In the genomic region with DNA sequence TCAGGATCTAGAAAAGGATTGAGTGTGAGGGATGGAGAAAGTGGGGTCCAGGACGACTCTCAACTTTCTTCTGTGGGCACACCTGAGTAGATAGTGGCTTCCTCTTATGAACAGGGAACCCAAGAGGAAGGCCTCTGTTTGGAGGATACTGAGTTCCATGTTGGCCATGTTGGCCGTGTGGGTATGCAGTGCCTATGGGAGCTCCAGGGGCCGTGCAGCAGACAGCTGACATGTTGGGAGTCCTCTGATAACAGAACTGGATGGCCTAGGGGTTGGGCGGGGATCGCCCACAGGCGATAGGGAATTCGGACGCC, we compare ENCODE assay signal across 8 cellular contexts. TPM values are rescaled to one million over a fixed set of nuclear protein-coding genes. Genes with fewer than 3 reads are reported as not detected.
DNase-seq lines count a peak whose midpoint lies in the region; ATAC-seq lines count a peak whose summit lies in the region.

No MANE protein-coding gene starts in this region.

- DNase-seq in caudate nucleus (lab: John Stamatoyannopoulos, UW) (no peak), naive B cell (no peak), NOMO-1 treated with dmso at 0.1 percent for 144 hours (lab: John Stamatoyannopoulos, UW; ENCODE audit: unreplicated experiment) (no peak), H4 (ENCODE audit: low spot score) (no peak)
- no peak for DNase-seq in activated CD4-positive, CD25-positive, alpha-beta regulatory T cell (lab: John Stamatoyannopoulos, UW)

- H3K36me3 Mint-ChIP-seq in IgD-negative memory B cell: peaks cover 5% of the 10 kb centered on the region
- H3K36me3 Mint-ChIP-seq in naive B cell: no peaks in the 10 kb centered on the region

- peak overlapping the region; percentile 94 for H3K27ac ChIP-seq in caudate nucleus (ENCODE audit: low read depth, low read length)

- H3K9me3 Mint-ChIP-seq in IgD-negative memory B cell (no peaks in the 10 kb centered on the region), naive B cell (peaks cover 0 to 3% (median 0%) of the 10 kb centered on the region in 7 donors)

- H3K27ac Mint-ChIP-seq in IgD-negative memory B cell: peak overlapping the region; percentile 95 to 99 (median 98)
- peak overlapping the region; percentile 92 to 98 (median 96) for H3K27ac Mint-ChIP-seq in naive B cell

- H3K27me3 Mint-ChIP-seq in IgD-negative memory B cell (no peaks in the 10 kb centered on the region), naive B cell (no peaks in the 10 kb centered on the region)

- ATAC-seq in GM19035 (IDR thresholded peaks at IDR 0.05; ENCODE audit: unreplicated experiment) (peak; percentile 8), naive B cell (ENCODE audit: low read depth in 2 of 2) (peak; percentile 4 to 13), GM19023 (IDR thresholded peaks at IDR 0.05; ENCODE audit: unreplicated experiment) (no peak)

- H3K4me3 Mint-ChIP-seq in IgD-negative memory B cell (peak overlapping the region; percentile 90 to 97 (median 95)), naive B cell (peak overlapping the region; percentile 88 to 97 (median 93))

- H3K4me1 Mint-ChIP-seq in IgD-negative memory B cell (peaks cover 15 to 34% (median 20%) of the 10 kb centered on the region in 3 donors), naive B cell (peaks cover 36 to 42% (median 42%) of the 10 kb centered on the region in 3 donors)

RNA-seq across cellular contexts. Expression of a gene that starts 43.0 kb away (rescaled TPM):
- polyA plus RNA-seq in IgD-negative memory B cell: 11.5 TPM
- polyA plus RNA-seq in naive B cell (ENCODE audit: low read depth in 6 of 6): 10 to 100 TPM in 1 of 6 donors, 1 to 10 TPM in 5; 1.2 to 10.3 (median 7.4) TPM
- 11.3 and 18.4 TPM in 2 replicates for total RNA-seq in H4 (2014; rRNA removed; shearing (Covaris generic))

RNA-seq across cellular contexts. Expression of a gene that starts 43.2 kb away (rescaled TPM):
- 5.6 TPM for polyA plus RNA-seq in IgD-negative memory B cell
- polyA plus RNA-seq in naive B cell (ENCODE audit: low read depth in 6 of 6): 10 to 100 TPM; 14.0 to 28.1 (median 18.6) TPM
- not detected in 2 replicates for total RNA-seq in H4 (2014; rRNA removed; shearing (Covaris generic))
